ENCODE assay signal across 24 cellular contexts in the genomic region with DNA sequence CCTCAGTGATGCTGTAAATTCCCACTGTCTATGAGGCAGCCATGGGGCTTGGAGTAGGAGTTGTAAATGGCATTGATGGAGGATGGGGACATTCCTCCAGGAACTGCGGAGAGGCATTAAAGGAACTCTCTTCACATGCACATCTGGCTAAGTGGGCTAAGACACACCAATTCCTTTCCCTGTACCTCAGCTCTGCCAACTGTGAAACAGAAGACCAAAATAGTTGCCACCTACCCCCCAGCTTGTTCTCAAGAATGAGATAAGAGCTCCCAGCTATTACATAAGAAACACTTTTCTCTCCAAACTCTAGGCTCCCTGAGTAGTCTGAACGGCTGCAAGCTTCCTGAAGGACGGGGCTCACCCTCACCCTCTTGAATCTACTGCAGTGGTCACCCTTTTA.
"Had no signal": no experiment of that assay in that cellular context is flagged by ENCODE, and none has a peak within 500 bp of the region (broad histone marks: within the 10 kb centered on the region; RNA-seq: fewer than 3 reads in every experiment).

No MANE protein-coding gene starts in this region.

- H3K4me1 ChIP-seq: ascending aorta, colonic mucosa had no signal

- H3K9me3 ChIP-seq: ascending aorta, colonic mucosa, esophagus squamous epithelium, gastroesophageal sphincter, heart left ventricle, mucosa of descending colon, psoas muscle, thyroid gland had no signal

- H3K9me3 Mint-ChIP-seq: activated CD4-positive, alpha-beta T cell treated with anti-CD3 and anti-CD28 coated beads, Interleukin-2, amount 10 ng/mL, durations not matched to agents 7 days and 5 days; activated naive CD4-positive, alpha-beta T cell treated with anti-CD3 and anti-CD28 coated beads, Interleukin-2, amount 50 U/mL, for 72 hours; activated T-helper 17 cell treated with anti-CD3 and anti-CD28 coated beads, Interleukin-2, amount 50 U/mL, for 72 hours; endodermal cell; memory B cell had no signal

- H3K27me3 ChIP-seq: ascending aorta, brain microvascular endothelial cell, colonic mucosa, esophagus squamous epithelium, gastroesophageal sphincter, heart left ventricle, neural progenitor cell, thyroid gland had no signal

- H3K36me3 Mint-ChIP-seq: activated naive CD4-positive, alpha-beta T cell treated with anti-CD3 and anti-CD28 coated beads, Interleukin-2, amount 50 U/mL, for 72 hours; memory B cell; naive B cell; neural progenitor cell had no signal

- ATAC-seq: activated CD8-positive, alpha-beta T cell treated with anti-CD3 and anti-CD28 coated beads, Interleukin-2, amount 10 ng/mL, durations not matched to agents 7 days and 5 days; activated naive CD4-positive, alpha-beta T cell treated with anti-CD3 and anti-CD28 coated beads, Interleukin-2, amount 50 U/mL, for 72 hours; activated T-helper 17 cell treated with anti-CD3 and anti-CD28 coated beads, Interleukin-2, amount 50 U/mL, for 72 hours; gastroesophageal sphincter; left cardiac atrium; mucosa of descending colon; psoas muscle; right cardiac atrium had no signal

- H3K4me1 Mint-ChIP-seq: activated CD4-positive, alpha-beta T cell treated with anti-CD3 and anti-CD28 coated beads, Interleukin-2, amount 10 ng/mL, durations not matched to agents 7 days and 5 days; activated T-helper 17 cell treated with anti-CD3 and anti-CD28 coated beads, Interleukin-2, amount 50 U/mL, for 72 hours; memory B cell; naive B cell had no signal

- H2AFZ ChIP-seq: neural progenitor cell had no signal

- H3K4me2 ChIP-seq: neural progenitor cell had no signal

- H3K9ac ChIP-seq: neural progenitor cell had no signal

- H3K4me3 ChIP-seq: ascending aorta, colonic mucosa, esophagus squamous epithelium, gastroesophageal sphincter, heart left ventricle, mucosa of descending colon, neural progenitor cell, psoas muscle, thyroid gland had no signal

- H3K36me3 ChIP-seq: ascending aorta, brain microvascular endothelial cell, colonic mucosa, esophagus squamous epithelium, gastroesophageal sphincter, heart left ventricle, neural progenitor cell, thyroid gland had no signal

- H3K27ac Mint-ChIP-seq: activated CD4-positive, alpha-beta T cell treated with anti-CD3 and anti-CD28 coated beads, Interleukin-2, amount 10 ng/mL, durations not matched to agents 7 days and 5 days; activated CD8-positive, alpha-beta T cell treated with anti-CD3 and anti-CD28 coated beads, Interleukin-2, amount 10 ng/mL, durations not matched to agents 7 days and 5 days; activated naive CD4-positive, alpha-beta T cell treated with anti-CD3 and anti-CD28 coated beads, Interleukin-2, amount 50 U/mL, for 72 hours; activated T-helper 17 cell treated with anti-CD3 and anti-CD28 coated beads, Interleukin-2, amount 50 U/mL, for 72 hours; endodermal cell; memory B cell had no signal

- H3K27ac ChIP-seq: ascending aorta, brain microvascular endothelial cell, colonic mucosa, gastroesophageal sphincter, heart left ventricle, neural progenitor cell, psoas muscle, thyroid gland had no signal

- H3K4me3 Mint-ChIP-seq: activated CD4-positive, alpha-beta T cell treated with anti-CD3 and anti-CD28 coated beads, Interleukin-2, amount 10 ng/mL, durations not matched to agents 7 days and 5 days; activated CD8-positive, alpha-beta T cell treated with anti-CD3 and anti-CD28 coated beads, Interleukin-2, amount 10 ng/mL, durations not matched to agents 7 days and 5 days; activated T-helper 17 cell treated with anti-CD3 and anti-CD28 coated beads, Interleukin-2, amount 50 U/mL, for 72 hours; endodermal cell; memory B cell; naive B cell; neural progenitor cell had no signal

- DNase-seq: activated CD4-positive, alpha-beta T cell treated with anti-CD3 and anti-CD28 coated beads, Interleukin-2, amount 10 ng/mL, durations not matched to agents 7 days and 5 days; activated CD4-positive, CD25-positive, alpha-beta regulatory T cell treated with anti-CD3 and anti-CD28 coated beads, Interleukin-2, amount 50 U/mL, for 72 hours; activated CD8-positive, alpha-beta T cell treated with anti-CD3 and anti-CD28 coated beads, Interleukin-2, amount 10 ng/mL, durations not matched to agents 7 days and 5 days; activated T-cell treated with anti-CD3 and anti-CD28 coated beads, Interleukin-2, amount 50 U/mL, for 1 hour; brain microvascular endothelial cell; colonic mucosa; esophagus squamous epithelium; heart left ventricle; islet precursor cell; left cardiac atrium; mucosa of descending colon; naive B cell; psoas muscle; right cardiac atrium; stimulated activated CD4-positive, alpha-beta T cell treated with anti-CD3 and anti-CD28 coated beads, Interleukin-4, amount 100 ng/mL, for 24 hours; stimulated activated naive CD4-positive, alpha-beta T cell treated with Interleukin-2 at 50 U/mL for 16 hours; thyroid gland had no signal
